Comparison of ENCODE assay signal across 8 cellular contexts in genomic region chr12:31729728-31730127, GRCh38. TPM values are rescaled to one million over a fixed set of nuclear protein-coding genes. Genes with fewer than 3 reads are reported as not detected.
A peak's percentile ranks its signal among the peaks of the same experiment; 100 is the strongest.
DNase-seq lines count a peak whose midpoint lies in the region; ATAC-seq and TF ChIP-seq lines count a peak whose summit lies in the region.

No MANE protein-coding gene starts in this region.

- peak overlapping the region; percentile 89 to 97 (median 95) for H3K27ac ChIP-seq in esophagus muscularis mucosa (replicated peaks in 1 of 4)
- H3K27ac ChIP-seq in prostate gland = peak overlapping the region; percentile 92 to 96

- DNase-seq in RKO (ENCODE audit: low spot score) (peak; percentile 33), esophagus muscularis mucosa (ENCODE audit: extremely low spot score) (no peak), prostate gland (ENCODE audit: low spot score) (no peak), HCEC 1CT (no peak), NCI-H2196 treated with DMSO at 0.1 percent for 48 hours (lab: John Stamatoyannopoulos, UW; ENCODE audit: unreplicated experiment) (no peak), DMS79 treated with DMSO at 0.1 percent for 48 hours (lab: John Stamatoyannopoulos, UW) (no peak)

- no peak for TF ChIP-seq EP300 in esophagus muscularis mucosa (IDR thresholded peaks at IDR 0.05)

- peak overlapping the region; percentile 71 for H3K9ac ChIP-seq in ES-I3 (ENCODE audit: low read depth, low read length)

- ATAC-seq in GM19452 (IDR thresholded peaks at IDR 0.05; ENCODE audit: unreplicated experiment) = no peak

- TF ChIP-seq CTCF in esophagus muscularis mucosa (IDR thresholded peaks at IDR 0.05) (no peak), prostate gland (IDR thresholded peaks at IDR 0.05) (no peak)

- peaks cover 12% of the 10 kb centered on the region for H3K4me1 ChIP-seq in ES-I3 (ENCODE audit: insufficient read depth, low read length)
- peaks cover 19 to 47% (median 36%) of the 10 kb centered on the region in 4 donors for H3K4me1 ChIP-seq in esophagus muscularis mucosa
- H3K4me1 ChIP-seq in prostate gland (replicated peaks) = no peaks in the 10 kb centered on the region

- peak overlapping the region; percentile 70 to 82 (median 74) for H3K4me3 ChIP-seq in esophagus muscularis mucosa
- peak overlapping the region; percentile 51 to 61 for H3K4me3 ChIP-seq in prostate gland

- intact Hi-C loops in esophagus muscularis mucosa (cut with DNase I) = loop anchor here (5.0 kb wide), 1 partner anchor 228 kb away; the partner anchor contains the start of gene RESF1
- intact Hi-C loops in prostate gland (cut with DNase I) = loop anchor here (2.0 to 5.0 kb wide), 2 partner anchors 72 to 229 kb away; partner anchors contain the start of genes ETFBKMT and RESF1

- no peak for TF ChIP-seq POLR2A in esophagus muscularis mucosa (IDR thresholded peaks at IDR 0.05; ENCODE audit: low read depth)
- no peak for TF ChIP-seq POLR2A in prostate gland (IDR thresholded peaks at IDR 0.05)

- WGBS in esophagus muscularis mucosa = 88% methylated on average over 4 of the region's 4 CpGs
- WGBS in prostate gland = 96% methylated on average over 4 of the region's 4 CpGs

- H3K36me3 ChIP-seq in ES-I3 (ENCODE audit: insufficient read depth, low read length) (no peaks in the 10 kb centered on the region), esophagus muscularis mucosa (no peaks in the 10 kb centered on the region), prostate gland (no peaks in the 10 kb centered on the region)

- no peaks in the 10 kb centered on the region for H3K27me3 ChIP-seq in esophagus muscularis mucosa
- H3K27me3 ChIP-seq in prostate gland (replicated peaks; ENCODE audit: insufficient read depth) = no peaks in the 10 kb centered on the region

- H3K9me3 ChIP-seq in ES-I3 (ENCODE audit: control insufficient read depth, insufficient read depth, low read length) (no peaks in the 10 kb centered on the region), esophagus muscularis mucosa (no peaks in the 10 kb centered on the region), prostate gland (no peaks in the 10 kb centered on the region)

RNA-seq across cellular contexts. Expression of gene AMN1, which starts 0.9 kb away (rescaled TPM):
- 10 to 100 TPM in 3 of 4 donors, 1 to 10 TPM in 1; 9.4 to 17.1 (median 11.1) TPM for total RNA-seq in esophagus muscularis mucosa
- total RNA-seq in prostate gland = 10 to 100 TPM; 11.9 to 31.9 TPM
